Comparison of ENCODE assay signal across 1 cellular context in the genomic region with DNA sequence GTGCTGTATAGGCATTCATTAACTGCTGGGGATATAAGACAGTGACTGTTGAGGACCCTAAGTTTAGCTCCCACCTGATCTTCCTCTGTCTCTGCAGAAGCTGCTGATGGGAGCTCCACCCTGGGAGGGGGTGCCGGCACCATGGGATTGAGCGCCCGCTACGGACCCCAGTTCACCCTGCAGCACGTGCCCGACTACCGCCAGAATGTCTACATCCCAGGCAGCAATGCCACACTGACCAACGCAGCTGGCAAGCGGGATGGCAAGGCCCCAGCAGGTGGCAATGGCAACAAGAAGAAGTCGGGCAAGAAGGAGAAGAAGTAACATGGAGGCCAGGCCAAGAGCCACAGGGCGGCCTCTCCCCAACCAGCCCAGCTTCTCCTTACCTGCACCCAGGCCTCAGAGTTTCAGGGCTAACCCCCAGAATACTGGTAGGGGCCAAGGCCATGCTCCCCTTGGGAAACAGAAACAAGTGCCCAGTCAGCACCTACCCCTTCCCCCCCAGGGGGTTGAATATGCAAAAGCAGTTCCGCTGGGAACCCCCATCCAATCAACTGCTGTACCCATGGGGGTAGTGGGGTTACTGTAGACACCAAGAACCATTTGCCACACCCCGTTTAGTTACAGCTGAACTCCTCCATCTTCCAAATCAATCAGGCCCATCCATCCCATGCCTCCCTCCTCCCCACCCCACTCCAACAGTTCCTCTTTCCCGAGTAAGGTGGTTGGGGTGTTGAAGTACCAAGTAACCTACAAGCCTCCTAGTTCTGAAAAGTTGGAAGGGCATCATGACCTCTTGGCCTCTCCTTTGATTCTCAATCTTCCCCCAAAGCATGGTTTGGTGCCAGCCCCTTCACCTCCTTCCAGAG.
TF ChIP-seq lines count a peak whose summit lies in the region.

No MANE protein-coding gene starts in this region.

TF ChIP-seq in GM12878, 131 proteins besides CTCF, POLR2A, EP300 and RAD21 (continued from another document):
- TF ChIP-seq, protein P1, sequence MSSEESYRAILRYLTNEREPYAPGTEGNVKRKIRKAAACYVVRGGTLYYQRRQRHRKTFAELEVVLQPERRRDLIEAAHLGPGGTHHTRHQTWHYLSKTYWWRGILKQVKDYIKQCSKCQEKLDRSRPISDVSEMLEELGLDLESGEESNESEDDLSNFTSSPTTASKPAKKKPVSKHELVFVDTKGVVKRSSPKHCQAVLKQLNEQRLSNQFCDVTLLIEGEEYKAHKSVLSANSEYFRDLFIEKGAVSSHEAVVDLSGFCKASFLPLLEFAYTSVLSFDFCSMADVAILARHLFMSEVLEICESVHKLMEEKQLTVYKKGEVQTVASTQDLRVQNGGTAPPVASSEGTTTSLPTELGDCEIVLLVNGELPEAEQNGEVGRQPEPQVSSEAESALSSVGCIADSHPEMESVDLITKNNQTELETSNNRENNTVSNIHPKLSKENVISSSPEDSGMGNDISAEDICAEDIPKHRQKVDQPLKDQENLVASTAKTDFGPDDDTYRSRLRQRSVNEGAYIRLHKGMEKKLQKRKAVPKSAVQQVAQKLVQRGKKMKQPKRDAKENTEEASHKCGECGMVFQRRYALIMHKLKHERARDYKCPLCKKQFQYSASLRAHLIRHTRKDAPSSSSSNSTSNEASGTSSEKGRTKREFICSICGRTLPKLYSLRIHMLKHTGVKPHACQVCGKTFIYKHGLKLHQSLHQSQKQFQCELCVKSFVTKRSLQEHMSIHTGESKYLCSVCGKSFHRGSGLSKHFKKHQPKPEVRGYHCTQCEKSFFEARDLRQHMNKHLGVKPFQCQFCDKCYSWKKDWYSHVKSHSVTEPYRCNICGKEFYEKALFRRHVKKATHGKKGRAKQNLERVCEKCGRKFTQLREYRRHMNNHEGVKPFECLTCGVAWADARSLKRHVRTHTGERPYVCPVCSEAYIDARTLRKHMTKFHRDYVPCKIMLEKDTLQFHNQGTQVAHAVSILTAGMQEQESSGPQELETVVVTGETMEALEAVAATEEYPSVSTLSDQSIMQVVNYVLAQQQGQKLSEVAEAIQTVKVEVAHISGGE (CRISPR knock-in tag; IDR thresholded peaks at IDR 0.05) = no peak
- TF ChIP-seq SIX5 (IDR thresholded peaks at IDR 0.05; ENCODE audit: low read depth, low read length, severe bottlenecking) = no peak
- no peak for TF ChIP-seq IRF4 (IDR thresholded peaks at IDR 0.05; ENCODE audit: low read depth, low read length)
- TF ChIP-seq NRF1 (conservative IDR thresholded peaks at IDR 0.05; ENCODE audit: low read depth, low read length) = no peak
- TF ChIP-seq, protein P2, sequence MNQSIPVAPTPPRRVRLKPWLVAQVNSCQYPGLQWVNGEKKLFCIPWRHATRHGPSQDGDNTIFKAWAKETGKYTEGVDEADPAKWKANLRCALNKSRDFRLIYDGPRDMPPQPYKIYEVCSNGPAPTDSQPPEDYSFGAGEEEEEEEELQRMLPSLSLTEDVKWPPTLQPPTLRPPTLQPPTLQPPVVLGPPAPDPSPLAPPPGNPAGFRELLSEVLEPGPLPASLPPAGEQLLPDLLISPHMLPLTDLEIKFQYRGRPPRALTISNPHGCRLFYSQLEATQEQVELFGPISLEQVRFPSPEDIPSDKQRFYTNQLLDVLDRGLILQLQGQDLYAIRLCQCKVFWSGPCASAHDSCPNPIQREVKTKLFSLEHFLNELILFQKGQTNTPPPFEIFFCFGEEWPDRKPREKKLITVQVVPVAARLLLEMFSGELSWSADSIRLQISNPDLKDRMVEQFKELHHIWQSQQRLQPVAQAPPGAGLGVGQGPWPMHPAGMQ (IDR thresholded peaks at IDR 0.05; ENCODE audit: borderline replicate concordance) = no peak
- no peak for TF ChIP-seq SRF (IDR thresholded peaks at IDR 0.05; ENCODE audit: low read depth in 2 of 2, low read length in 2 of 2)
- TF ChIP-seq, protein P3, sequence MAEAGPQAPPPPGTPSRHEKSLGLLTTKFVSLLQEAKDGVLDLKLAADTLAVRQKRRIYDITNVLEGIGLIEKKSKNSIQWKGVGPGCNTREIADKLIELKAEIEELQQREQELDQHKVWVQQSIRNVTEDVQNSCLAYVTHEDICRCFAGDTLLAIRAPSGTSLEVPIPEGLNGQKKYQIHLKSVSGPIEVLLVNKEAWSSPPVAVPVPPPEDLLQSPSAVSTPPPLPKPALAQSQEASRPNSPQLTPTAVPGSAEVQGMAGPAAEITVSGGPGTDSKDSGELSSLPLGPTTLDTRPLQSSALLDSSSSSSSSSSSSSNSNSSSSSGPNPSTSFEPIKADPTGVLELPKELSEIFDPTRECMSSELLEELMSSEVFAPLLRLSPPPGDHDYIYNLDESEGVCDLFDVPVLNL (IDR thresholded peaks at IDR 0.05; ENCODE audit: low read depth, low read length) = no peak
- no peak for TF ChIP-seq KDM1A (IDR thresholded peaks at IDR 0.05; ENCODE audit: borderline replicate concordance)
- TF ChIP-seq, protein P4, sequence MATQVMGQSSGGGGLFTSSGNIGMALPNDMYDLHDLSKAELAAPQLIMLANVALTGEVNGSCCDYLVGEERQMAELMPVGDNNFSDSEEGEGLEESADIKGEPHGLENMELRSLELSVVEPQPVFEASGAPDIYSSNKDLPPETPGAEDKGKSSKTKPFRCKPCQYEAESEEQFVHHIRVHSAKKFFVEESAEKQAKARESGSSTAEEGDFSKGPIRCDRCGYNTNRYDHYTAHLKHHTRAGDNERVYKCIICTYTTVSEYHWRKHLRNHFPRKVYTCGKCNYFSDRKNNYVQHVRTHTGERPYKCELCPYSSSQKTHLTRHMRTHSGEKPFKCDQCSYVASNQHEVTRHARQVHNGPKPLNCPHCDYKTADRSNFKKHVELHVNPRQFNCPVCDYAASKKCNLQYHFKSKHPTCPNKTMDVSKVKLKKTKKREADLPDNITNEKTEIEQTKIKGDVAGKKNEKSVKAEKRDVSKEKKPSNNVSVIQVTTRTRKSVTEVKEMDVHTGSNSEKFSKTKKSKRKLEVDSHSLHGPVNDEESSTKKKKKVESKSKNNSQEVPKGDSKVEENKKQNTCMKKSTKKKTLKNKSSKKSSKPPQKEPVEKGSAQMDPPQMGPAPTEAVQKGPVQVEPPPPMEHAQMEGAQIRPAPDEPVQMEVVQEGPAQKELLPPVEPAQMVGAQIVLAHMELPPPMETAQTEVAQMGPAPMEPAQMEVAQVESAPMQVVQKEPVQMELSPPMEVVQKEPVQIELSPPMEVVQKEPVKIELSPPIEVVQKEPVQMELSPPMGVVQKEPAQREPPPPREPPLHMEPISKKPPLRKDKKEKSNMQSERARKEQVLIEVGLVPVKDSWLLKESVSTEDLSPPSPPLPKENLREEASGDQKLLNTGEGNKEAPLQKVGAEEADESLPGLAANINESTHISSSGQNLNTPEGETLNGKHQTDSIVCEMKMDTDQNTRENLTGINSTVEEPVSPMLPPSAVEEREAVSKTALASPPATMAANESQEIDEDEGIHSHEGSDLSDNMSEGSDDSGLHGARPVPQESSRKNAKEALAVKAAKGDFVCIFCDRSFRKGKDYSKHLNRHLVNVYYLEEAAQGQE (IDR thresholded peaks at IDR 0.05; ENCODE audit: low read depth, low read length) = no peak
- no peak for TF ChIP-seq LARP7 (IDR thresholded peaks at IDR 0.05)
- no peak for TF ChIP-seq ZZZ3 (IDR thresholded peaks at IDR 0.05; ENCODE audit: control insufficient read depth, insufficient read length, low read depth)
- no peak for TF ChIP-seq MXI1 (IDR thresholded peaks at IDR 0.05; ENCODE audit: low read depth, low read length)
- no peak for TF ChIP-seq YBX1 (IDR thresholded peaks at IDR 0.05)
- no peak for TF ChIP-seq ESRRA (IDR thresholded peaks at IDR 0.05; ENCODE audit: low read length)
- TF ChIP-seq SIN3A (IDR thresholded peaks at IDR 0.05; ENCODE audit: low read depth, low read length) = no peak
- no peak for TF ChIP-seq CBFB (IDR thresholded peaks at IDR 0.05; ENCODE audit: low read depth)
- TF ChIP-seq BACH1 (IDR thresholded peaks at IDR 0.05; ENCODE audit: borderline replicate concordance) = no peak
- TF ChIP-seq, protein P5, sequence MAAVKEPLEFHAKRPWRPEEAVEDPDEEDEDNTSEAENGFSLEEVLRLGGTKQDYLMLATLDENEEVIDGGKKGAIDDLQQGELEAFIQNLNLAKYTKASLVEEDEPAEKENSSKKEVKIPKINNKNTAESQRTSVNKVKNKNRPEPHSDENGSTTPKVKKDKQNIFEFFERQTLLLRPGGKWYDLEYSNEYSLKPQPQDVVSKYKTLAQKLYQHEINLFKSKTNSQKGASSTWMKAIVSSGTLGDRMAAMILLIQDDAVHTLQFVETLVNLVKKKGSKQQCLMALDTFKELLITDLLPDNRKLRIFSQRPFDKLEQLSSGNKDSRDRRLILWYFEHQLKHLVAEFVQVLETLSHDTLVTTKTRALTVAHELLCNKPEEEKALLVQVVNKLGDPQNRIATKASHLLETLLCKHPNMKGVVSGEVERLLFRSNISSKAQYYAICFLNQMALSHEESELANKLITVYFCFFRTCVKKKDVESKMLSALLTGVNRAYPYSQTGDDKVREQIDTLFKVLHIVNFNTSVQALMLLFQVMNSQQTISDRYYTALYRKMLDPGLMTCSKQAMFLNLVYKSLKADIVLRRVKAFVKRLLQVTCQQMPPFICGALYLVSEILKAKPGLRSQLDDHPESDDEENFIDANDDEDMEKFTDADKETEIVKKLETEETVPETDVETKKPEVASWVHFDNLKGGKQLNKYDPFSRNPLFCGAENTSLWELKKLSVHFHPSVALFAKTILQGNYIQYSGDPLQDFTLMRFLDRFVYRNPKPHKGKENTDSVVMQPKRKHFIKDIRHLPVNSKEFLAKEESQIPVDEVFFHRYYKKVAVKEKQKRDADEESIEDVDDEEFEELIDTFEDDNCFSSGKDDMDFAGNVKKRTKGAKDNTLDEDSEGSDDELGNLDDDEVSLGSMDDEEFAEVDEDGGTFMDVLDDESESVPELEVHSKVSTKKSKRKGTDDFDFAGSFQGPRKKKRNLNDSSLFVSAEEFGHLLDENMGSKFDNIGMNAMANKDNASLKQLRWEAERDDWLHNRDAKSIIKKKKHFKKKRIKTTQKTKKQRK (IDR thresholded peaks at IDR 0.05; ENCODE audit: low read depth, low read length) = no peak
- no peak for TF ChIP-seq FOXM1 (IDR thresholded peaks at IDR 0.05; ENCODE audit: low read depth, low read length)
- TF ChIP-seq, protein P6, sequence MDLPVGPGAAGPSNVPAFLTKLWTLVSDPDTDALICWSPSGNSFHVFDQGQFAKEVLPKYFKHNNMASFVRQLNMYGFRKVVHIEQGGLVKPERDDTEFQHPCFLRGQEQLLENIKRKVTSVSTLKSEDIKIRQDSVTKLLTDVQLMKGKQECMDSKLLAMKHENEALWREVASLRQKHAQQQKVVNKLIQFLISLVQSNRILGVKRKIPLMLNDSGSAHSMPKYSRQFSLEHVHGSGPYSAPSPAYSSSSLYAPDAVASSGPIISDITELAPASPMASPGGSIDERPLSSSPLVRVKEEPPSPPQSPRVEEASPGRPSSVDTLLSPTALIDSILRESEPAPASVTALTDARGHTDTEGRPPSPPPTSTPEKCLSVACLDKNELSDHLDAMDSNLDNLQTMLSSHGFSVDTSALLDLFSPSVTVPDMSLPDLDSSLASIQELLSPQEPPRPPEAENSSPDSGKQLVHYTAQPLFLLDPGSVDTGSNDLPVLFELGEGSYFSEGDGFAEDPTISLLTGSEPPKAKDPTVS (IDR thresholded peaks at IDR 0.05; ENCODE audit: low read depth, low read length) = no peak
- no peak for TF ChIP-seq NFXL1 (IDR thresholded peaks at IDR 0.05; ENCODE audit: borderline replicate concordance)
- TF ChIP-seq ASH2L (IDR thresholded peaks at IDR 0.05; ENCODE audit: borderline replicate concordance, low read depth) = no peak
- TF ChIP-seq TCF3 (IDR thresholded peaks at IDR 0.05; ENCODE audit: borderline replicate concordance, insufficient read depth, low read depth, low read length) = no peak
- TF ChIP-seq TCF12 (IDR thresholded peaks at IDR 0.05; ENCODE audit: low read depth, low read length) = 0 out of 2 replicates have a peak, but pooled peaks have one; percentile 21
